In the genomic region with DNA sequence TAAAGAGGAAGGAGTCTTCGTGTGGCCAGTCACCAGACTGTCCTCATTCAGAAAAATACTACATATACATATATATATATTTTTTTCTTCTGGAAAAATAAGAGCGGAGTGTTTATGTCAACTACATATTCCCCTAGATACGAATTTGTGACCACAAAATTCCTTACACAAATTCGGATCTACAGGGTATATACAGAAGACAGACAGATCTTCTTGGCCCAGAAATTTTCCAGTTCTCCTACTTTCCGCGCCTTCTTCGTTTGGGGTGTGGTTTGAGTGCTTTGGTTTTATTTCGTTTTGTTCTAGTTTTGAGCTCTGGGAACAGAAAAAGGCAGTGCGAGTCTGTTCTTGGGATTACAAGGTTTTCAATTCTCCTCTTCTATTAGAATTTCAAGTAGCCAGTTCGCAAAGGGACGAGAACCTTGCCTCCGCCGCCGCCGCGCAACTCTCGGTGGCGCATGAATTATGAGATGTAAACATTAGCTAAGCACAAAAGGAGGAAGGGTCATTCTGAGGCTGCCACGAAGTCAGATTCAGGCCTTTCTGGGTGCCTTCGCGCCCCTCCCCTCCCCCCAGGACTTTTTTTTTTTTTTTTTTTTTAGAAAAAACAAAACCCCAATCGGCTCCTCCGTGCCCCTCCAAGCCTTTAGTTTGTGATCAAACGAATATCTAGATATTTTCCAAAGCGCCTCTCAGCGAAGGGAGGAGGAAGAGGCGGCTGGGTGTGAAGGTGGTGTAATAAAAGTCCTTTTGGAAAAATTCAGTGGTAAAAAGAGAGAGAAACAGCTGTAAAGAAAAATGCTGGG, we compare ENCODE assay signal across 1 cellular context.
TF ChIP-seq lines count a peak whose summit lies in the region.

No MANE protein-coding gene starts in this region.

TF ChIP-seq in K562, 482 proteins besides CTCF, POLR2A, EP300 and RAD21 (continued from another document):
- TF ChIP-seq, protein P1, sequence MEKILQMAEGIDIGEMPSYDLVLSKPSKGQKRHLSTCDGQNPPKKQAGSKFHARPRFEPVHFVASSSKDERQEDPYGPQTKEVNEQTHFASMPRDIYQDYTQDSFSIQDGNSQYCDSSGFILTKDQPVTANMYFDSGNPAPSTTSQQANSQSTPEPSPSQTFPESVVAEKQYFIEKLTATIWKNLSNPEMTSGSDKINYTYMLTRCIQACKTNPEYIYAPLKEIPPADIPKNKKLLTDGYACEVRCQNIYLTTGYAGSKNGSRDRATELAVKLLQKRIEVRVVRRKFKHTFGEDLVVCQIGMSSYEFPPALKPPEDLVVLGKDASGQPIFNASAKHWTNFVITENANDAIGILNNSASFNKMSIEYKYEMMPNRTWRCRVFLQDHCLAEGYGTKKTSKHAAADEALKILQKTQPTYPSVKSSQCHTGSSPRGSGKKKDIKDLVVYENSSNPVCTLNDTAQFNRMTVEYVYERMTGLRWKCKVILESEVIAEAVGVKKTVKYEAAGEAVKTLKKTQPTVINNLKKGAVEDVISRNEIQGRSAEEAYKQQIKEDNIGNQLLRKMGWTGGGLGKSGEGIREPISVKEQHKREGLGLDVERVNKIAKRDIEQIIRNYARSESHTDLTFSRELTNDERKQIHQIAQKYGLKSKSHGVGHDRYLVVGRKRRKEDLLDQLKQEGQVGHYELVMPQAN (IDR thresholded peaks at IDR 0.05; ENCODE audit: borderline replicate concordance): 0 out of 2 replicates have a peak, but pooled peaks have one; percentile 39
- TF ChIP-seq HNRNPLL (IDR thresholded peaks at IDR 0.05; ENCODE audit: low read depth, low read length, poor library complexity, severe bottlenecking) (no peak), POLR2B (IDR thresholded peaks at IDR 0.05; ENCODE audit: low read depth, partially characterized antibody) (peak; percentile 47), KDM2B (CRISPR knock-in tag; IDR thresholded peaks at IDR 0.05) (no peak), ZNF324 (CRISPR knock-in tag; IDR thresholded peaks at IDR 0.05) (no peak), ERF (CRISPR knock-in tag; IDR thresholded peaks at IDR 0.05) (no peak), U2AF1 (optimal IDR thresholded peaks at IDR 0.05; ENCODE audit: low read depth, low read length) (peak; percentile 14), KLF16 (IDR thresholded peaks at IDR 0.05) (no peak), MCM2 (IDR thresholded peaks at IDR 0.05; ENCODE audit: low read depth) (no peak), XRCC5 (IDR thresholded peaks at IDR 0.05; ENCODE audit: low read depth, low read length) (no peak), TBP (optimal IDR thresholded peaks at IDR 0.05; ENCODE audit: low read depth, low read length) (peak; percentile 52), SIX5 (IDR thresholded peaks at IDR 0.05; ENCODE audit: borderline replicate concordance in 1 of 2, insufficient read depth in 1 of 2, low read depth in 1 of 2, low read length in 2 of 2) (no peak), SP1 (CRISPR knock-in tag; IDR thresholded peaks at IDR 0.05) (no peak; the same call in 1 of the 2 replicates), SMAD2 (IDR thresholded peaks at IDR 0.05; ENCODE audit: low read depth, low read length) (no peak), SMARCA4 (IDR thresholded peaks at IDR 0.05) (no peak), NCOA1 (IDR thresholded peaks at IDR 0.05; ENCODE audit: low read depth) (peak; percentile 48; the same call in 1 of the 2 replicates), RBM25 (IDR thresholded peaks at IDR 0.05; ENCODE audit: low read depth, low read length, severe bottlenecking) (no peak), ZNF121 (CRISPR knock-in tag; conservative IDR thresholded peaks at IDR 0.05) (no peak), ZNF699 (CRISPR knock-in tag; IDR thresholded peaks at IDR 0.05; ENCODE audit: insufficient replicate concordance) (no peak), SOX6 (IDR thresholded peaks at IDR 0.05) (no peak), TBL1XR1 (IDR thresholded peaks at IDR 0.05; ENCODE audit: low read length in 2 of 2) (no peak), COPS2 (conservative IDR thresholded peaks at IDR 0.05) (no peak), SNIP1 (IDR thresholded peaks at IDR 0.05; ENCODE audit: low read depth) (no peak), NONO (IDR thresholded peaks at IDR 0.05; ENCODE audit: low read depth in 2 of 2, low read length in 1 of 2) (no peak), MBD2 (IDR thresholded peaks at IDR 0.05; ENCODE audit: borderline replicate concordance, low read depth) (peak; percentile 21; the same call in 1 of the 2 replicates), ZNF197 (CRISPR knock-in tag; IDR thresholded peaks at IDR 0.05; ENCODE audit: low read depth) (no peak), CBX1 (IDR thresholded peaks at IDR 0.05; ENCODE audit: low read depth) (no peak)
- TF ChIP-seq, protein P2, sequence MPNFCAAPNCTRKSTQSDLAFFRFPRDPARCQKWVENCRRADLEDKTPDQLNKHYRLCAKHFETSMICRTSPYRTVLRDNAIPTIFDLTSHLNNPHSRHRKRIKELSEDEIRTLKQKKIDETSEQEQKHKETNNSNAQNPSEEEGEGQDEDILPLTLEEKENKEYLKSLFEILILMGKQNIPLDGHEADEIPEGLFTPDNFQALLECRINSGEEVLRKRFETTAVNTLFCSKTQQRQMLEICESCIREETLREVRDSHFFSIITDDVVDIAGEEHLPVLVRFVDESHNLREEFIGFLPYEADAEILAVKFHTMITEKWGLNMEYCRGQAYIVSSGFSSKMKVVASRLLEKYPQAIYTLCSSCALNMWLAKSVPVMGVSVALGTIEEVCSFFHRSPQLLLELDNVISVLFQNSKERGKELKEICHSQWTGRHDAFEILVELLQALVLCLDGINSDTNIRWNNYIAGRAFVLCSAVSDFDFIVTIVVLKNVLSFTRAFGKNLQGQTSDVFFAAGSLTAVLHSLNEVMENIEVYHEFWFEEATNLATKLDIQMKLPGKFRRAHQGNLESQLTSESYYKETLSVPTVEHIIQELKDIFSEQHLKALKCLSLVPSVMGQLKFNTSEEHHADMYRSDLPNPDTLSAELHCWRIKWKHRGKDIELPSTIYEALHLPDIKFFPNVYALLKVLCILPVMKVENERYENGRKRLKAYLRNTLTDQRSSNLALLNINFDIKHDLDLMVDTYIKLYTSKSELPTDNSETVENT (CRISPR knock-in tag; IDR thresholded peaks at IDR 0.05): no peak
- TF ChIP-seq, protein P3, sequence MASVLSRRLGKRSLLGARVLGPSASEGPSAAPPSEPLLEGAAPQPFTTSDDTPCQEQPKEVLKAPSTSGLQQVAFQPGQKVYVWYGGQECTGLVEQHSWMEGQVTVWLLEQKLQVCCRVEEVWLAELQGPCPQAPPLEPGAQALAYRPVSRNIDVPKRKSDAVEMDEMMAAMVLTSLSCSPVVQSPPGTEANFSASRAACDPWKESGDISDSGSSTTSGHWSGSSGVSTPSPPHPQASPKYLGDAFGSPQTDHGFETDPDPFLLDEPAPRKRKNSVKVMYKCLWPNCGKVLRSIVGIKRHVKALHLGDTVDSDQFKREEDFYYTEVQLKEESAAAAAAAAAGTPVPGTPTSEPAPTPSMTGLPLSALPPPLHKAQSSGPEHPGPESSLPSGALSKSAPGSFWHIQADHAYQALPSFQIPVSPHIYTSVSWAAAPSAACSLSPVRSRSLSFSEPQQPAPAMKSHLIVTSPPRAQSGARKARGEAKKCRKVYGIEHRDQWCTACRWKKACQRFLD (CRISPR knock-in tag; IDR thresholded peaks at IDR 0.05): no peak
- TF ChIP-seq, protein P4, sequence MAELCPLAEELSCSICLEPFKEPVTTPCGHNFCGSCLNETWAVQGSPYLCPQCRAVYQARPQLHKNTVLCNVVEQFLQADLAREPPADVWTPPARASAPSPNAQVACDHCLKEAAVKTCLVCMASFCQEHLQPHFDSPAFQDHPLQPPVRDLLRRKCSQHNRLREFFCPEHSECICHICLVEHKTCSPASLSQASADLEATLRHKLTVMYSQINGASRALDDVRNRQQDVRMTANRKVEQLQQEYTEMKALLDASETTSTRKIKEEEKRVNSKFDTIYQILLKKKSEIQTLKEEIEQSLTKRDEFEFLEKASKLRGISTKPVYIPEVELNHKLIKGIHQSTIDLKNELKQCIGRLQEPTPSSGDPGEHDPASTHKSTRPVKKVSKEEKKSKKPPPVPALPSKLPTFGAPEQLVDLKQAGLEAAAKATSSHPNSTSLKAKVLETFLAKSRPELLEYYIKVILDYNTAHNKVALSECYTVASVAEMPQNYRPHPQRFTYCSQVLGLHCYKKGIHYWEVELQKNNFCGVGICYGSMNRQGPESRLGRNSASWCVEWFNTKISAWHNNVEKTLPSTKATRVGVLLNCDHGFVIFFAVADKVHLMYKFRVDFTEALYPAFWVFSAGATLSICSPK (IDR thresholded peaks at IDR 0.05; ENCODE audit: borderline replicate concordance): no peak
- TF ChIP-seq, protein P5, sequence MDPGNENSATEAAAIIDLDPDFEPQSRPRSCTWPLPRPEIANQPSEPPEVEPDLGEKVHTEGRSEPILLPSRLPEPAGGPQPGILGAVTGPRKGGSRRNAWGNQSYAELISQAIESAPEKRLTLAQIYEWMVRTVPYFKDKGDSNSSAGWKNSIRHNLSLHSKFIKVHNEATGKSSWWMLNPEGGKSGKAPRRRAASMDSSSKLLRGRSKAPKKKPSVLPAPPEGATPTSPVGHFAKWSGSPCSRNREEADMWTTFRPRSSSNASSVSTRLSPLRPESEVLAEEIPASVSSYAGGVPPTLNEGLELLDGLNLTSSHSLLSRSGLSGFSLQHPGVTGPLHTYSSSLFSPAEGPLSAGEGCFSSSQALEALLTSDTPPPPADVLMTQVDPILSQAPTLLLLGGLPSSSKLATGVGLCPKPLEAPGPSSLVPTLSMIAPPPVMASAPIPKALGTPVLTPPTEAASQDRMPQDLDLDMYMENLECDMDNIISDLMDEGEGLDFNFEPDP (CRISPR knock-in tag; IDR thresholded peaks at IDR 0.05): no peak
- TF ChIP-seq, protein P6, sequence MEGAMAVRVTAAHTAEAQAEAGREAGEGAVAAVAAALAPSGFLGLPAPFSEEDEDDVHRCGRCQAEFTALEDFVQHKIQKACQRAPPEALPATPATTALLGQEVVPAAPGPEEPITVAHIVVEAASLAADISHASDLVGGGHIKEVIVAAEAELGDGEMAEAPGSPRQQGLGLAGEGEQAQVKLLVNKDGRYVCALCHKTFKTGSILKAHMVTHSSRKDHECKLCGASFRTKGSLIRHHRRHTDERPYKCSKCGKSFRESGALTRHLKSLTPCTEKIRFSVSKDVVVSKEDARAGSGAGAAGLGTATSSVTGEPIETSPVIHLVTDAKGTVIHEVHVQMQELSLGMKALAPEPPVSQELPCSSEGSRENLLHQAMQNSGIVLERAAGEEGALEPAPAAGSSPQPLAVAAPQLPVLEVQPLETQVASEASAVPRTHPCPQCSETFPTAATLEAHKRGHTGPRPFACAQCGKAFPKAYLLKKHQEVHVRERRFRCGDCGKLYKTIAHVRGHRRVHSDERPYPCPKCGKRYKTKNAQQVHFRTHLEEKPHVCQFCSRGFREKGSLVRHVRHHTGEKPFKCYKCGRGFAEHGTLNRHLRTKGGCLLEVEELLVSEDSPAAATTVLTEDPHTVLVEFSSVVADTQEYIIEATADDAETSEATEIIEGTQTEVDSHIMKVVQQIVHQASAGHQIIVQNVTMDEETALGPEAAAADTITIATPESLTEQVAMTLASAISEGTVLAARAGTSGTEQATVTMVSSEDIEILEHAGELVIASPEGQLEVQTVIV (CRISPR knock-in tag; IDR thresholded peaks at IDR 0.05; ENCODE audit: borderline replicate concordance): no peak
- TF ChIP-seq, protein P7, sequence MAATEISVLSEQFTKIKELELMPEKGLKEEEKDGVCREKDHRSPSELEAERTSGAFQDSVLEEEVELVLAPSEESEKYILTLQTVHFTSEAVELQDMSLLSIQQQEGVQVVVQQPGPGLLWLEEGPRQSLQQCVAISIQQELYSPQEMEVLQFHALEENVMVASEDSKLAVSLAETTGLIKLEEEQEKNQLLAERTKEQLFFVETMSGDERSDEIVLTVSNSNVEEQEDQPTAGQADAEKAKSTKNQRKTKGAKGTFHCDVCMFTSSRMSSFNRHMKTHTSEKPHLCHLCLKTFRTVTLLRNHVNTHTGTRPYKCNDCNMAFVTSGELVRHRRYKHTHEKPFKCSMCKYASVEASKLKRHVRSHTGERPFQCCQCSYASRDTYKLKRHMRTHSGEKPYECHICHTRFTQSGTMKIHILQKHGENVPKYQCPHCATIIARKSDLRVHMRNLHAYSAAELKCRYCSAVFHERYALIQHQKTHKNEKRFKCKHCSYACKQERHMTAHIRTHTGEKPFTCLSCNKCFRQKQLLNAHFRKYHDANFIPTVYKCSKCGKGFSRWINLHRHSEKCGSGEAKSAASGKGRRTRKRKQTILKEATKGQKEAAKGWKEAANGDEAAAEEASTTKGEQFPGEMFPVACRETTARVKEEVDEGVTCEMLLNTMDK (IDR thresholded peaks at IDR 0.05; ENCODE audit: borderline replicate concordance, insufficient read depth, low read depth, low read length, poor library complexity, severe bottlenecking): peak; percentile 9
- TF ChIP-seq, protein P8, sequence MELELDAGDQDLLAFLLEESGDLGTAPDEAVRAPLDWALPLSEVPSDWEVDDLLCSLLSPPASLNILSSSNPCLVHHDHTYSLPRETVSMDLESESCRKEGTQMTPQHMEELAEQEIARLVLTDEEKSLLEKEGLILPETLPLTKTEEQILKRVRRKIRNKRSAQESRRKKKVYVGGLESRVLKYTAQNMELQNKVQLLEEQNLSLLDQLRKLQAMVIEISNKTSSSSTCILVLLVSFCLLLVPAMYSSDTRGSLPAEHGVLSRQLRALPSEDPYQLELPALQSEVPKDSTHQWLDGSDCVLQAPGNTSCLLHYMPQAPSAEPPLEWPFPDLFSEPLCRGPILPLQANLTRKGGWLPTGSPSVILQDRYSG (tag; conservative IDR thresholded peaks at IDR 0.05; ENCODE audit: low read depth): no peak
- TF ChIP-seq, protein P9, sequence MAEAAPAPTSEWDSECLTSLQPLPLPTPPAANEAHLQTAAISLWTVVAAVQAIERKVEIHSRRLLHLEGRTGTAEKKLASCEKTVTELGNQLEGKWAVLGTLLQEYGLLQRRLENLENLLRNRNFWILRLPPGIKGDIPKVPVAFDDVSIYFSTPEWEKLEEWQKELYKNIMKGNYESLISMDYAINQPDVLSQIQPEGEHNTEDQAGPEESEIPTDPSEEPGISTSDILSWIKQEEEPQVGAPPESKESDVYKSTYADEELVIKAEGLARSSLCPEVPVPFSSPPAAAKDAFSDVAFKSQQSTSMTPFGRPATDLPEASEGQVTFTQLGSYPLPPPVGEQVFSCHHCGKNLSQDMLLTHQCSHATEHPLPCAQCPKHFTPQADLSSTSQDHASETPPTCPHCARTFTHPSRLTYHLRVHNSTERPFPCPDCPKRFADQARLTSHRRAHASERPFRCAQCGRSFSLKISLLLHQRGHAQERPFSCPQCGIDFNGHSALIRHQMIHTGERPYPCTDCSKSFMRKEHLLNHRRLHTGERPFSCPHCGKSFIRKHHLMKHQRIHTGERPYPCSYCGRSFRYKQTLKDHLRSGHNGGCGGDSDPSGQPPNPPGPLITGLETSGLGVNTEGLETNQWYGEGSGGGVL (CRISPR knock-in tag; IDR thresholded peaks at IDR 0.05): no peak
- TF ChIP-seq, protein P10, sequence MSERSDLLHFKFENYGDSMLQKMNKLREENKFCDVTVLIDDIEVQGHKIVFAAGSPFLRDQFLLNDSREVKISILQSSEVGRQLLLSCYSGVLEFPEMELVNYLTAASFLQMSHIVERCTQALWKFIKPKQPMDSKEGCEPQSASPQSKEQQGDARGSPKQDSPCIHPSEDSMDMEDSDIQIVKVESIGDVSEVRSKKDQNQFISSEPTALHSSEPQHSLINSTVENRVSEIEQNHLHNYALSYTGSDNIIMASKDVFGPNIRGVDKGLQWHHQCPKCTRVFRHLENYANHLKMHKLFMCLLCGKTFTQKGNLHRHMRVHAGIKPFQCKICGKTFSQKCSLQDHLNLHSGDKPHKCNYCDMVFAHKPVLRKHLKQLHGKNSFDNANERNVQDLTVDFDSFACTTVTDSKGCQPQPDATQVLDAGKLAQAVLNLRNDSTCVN (CRISPR knock-in tag; IDR thresholded peaks at IDR 0.05): no peak
